18 cellular contexts compared by ENCODE assay signal in genomic region chr3:58722526-58722925, GRCh38. TPM values are rescaled to one million over a fixed set of nuclear protein-coding genes. Genes with fewer than 3 reads are reported as not detected.
DNase-seq lines count a peak whose midpoint lies in the region; ATAC-seq and TF ChIP-seq lines count a peak whose summit lies in the region.
"Had no signal": no experiment of that assay in that cellular context is flagged by ENCODE, and none has a peak within 500 bp of the region (broad histone marks: within the 10 kb centered on the region; RNA-seq: fewer than 3 reads in every experiment).

No MANE protein-coding gene starts in this region.

- ATAC-seq in GM21619 (IDR thresholded peaks at IDR 0.05; ENCODE audit: unreplicated experiment) (no peak), omental fat pad (ENCODE audit: low FRiP score) (no peak)
- ATAC-seq: Panc1 had no signal

- TF ChIP-seq CTCF in left ventricle myocardium inferior (IDR thresholded peaks at IDR 0.05; ENCODE audit: borderline replicate concordance) (no peak), lower leg skin (IDR thresholded peaks at IDR 0.05) (no peak), omental fat pad (IDR thresholded peaks at IDR 0.05) (no peak)

- H3K9me3 ChIP-seq in left ventricle myocardium inferior (replicated peaks) = no peaks in the 10 kb centered on the region
- H3K9me3 ChIP-seq: HAP-1 had no signal

- no peaks in the 10 kb centered on the region for H3K36me3 ChIP-seq in left ventricle myocardium inferior
- H3K36me3 ChIP-seq: HAP-1 had no signal

- H3K27me3 ChIP-seq in left ventricle myocardium inferior (ENCODE audit: low read depth) = peaks cover 44% of the 10 kb centered on the region

- H3K4me3 ChIP-seq in left ventricle myocardium inferior (no peak overlapping the region), lower leg skin (ENCODE audit: low read depth, poor library complexity, severe bottlenecking) (no peak overlapping the region)
- H3K4me3 ChIP-seq: HAP-1 had no signal

- no peak for TF ChIP-seq POLR2A in lower leg skin (IDR thresholded peaks at IDR 0.05)

- DNase-seq in COR-L47 (lab: John Stamatoyannopoulos, UW) (peak; percentile 51), NCI-H146 (lab: John Stamatoyannopoulos, UW) (peak; percentile 72), RPMI8226 (peak; percentile 23), iris pigment epithelial cell (ENCODE audit: low read depth) (peak; percentile 31), left ventricle myocardium inferior (no peak), lower leg skin (ENCODE audit: low spot score in 2 of 2) (no peak), omental fat pad (ENCODE audit: low spot score) (no peak)
- DNase-seq: CD4-positive, alpha-beta memory T cell; EL; NCI-H1436 treated with DMSO at 0.1 percent for 48 hours; NCI-H526; Right ventricle myocardium superior; T-helper 2 cell had no signal

- H3K27ac ChIP-seq in left ventricle myocardium inferior (replicated peaks) = no peak overlapping the region

- no peaks in the 10 kb centered on the region for H3K4me1 ChIP-seq in left ventricle myocardium inferior
- H3K4me1 ChIP-seq: HAP-1 had no signal

- whole genome bisulfite sequencing in lower leg skin, 2 donors = 31 to 39% methylated on average over 5 of the region's 5 CpGs

- intact Hi-C loops in left ventricle myocardium inferior (cut with micrococcal nuclease) = no loop called here
- intact Hi-C loops in lower leg skin (cut with DNase I; ENCODE audit: low total_unique reads) = no loop called here

RNA-seq across cellular contexts. Expression of gene FAM3D, which starts 56.0 kb away (rescaled TPM):
- total RNA-seq in left ventricle myocardium inferior (0.16 TPM), lower leg skin (1 to 10 TPM in 3 of 4 donors, not detected in 1; 3.7 to 3.8 (median 3.8) TPM), omental fat pad (1 to 10 TPM in 1 of 4 donors, not detected in 3; 2.2 TPM)
- total RNA-seq: B cell; CD4-positive, alpha-beta memory T cell; LHCN-M2; Right ventricle myocardium superior had no signal

Comparison
In these comparisons a context has a peak if more than half of its experiments do, and no peak if none do; other contexts are left out.
1. DNase-seq: peak in COR-L47 (single experiment), NCI-H146 (single experiment), RPMI8226 (single experiment) and iris pigment epithelial cell (single experiment); none in left ventricle myocardium inferior (single experiment), lower leg skin (0 of 2) and omental fat pad (single experiment).